ENCODE assay signal across 1 cellular context in the genomic region with DNA sequence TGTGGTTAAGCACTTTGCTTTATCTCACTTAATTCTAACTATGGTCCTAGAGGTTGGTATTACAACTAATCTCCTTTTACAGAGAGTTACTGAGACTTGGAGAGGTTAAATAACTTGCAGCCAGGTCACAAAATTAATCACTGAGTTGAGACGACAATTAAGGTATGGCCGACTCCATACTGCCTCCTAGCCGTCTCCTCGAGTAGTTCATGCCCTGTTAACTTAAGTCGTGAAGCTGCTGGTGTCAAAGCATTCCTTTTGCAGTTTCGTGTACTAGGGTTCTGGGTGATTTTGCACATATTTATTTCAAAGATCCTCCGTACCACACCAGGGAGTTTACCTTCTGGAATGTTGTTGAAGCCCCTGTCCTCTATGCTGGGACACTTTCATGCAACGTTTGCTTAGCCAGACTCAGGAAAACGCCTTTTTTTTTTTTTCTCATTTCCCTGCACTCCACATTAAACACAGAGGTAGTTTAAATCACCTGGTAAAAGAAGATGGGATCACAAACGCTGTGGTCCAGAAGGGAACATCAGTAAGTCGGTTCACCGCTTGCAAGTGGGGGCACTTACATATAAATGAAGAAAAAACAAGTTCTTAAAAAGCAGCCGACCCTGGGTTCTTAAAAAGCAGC.
TF ChIP-seq lines count a peak whose summit lies in the region.

No MANE protein-coding gene starts in this region.

TF ChIP-seq in H1, 55 proteins besides CTCF, POLR2A, EP300 and RAD21:
- TF ChIP-seq SIN3A (conservative IDR thresholded peaks at IDR 0.05 in 1 of 2, IDR thresholded peaks at IDR 0.05 in 1 of 2; ENCODE audit: low read depth in 1 of 2, low read length in 2 of 2) (0 out of 4 replicates have a peak, but pooled peaks of 1 of the 2 experiments have one; percentile 73), CHD7 (IDR thresholded peaks at IDR 0.05; ENCODE audit: insufficient replicate concordance, low read length) (peak; percentile 46), CEBPB (IDR thresholded peaks at IDR 0.05; ENCODE audit: low read depth, low read length) (no peak)
